Comparison of ENCODE assay signal across 8 cellular contexts in genomic region chr2:70686577-70687460, GRCh38.
DNase-seq lines count a peak whose midpoint lies in the region; ATAC-seq and TF ChIP-seq lines count a peak whose summit lies in the region.

No MANE protein-coding gene starts in this region.

- no peaks in the 10 kb centered on the region for H4K20me1 ChIP-seq in neural cell (ENCODE audit: insufficient read depth)

- H3K27me3 Mint-ChIP-seq in activated CD4-positive, alpha-beta T cell treated with anti-CD3 and anti-CD28 coated beads, Interleukin-2, amount 10 ng/mL, durations not matched to agents 7 days and 5 days, result no peaks in the 10 kb centered on the region

- peak; percentile 13 for DNase-seq in activated CD4-positive, alpha-beta T cell treated with anti-CD3 and anti-CD28 coated beads, Interleukin-2, amount 10 ng/mL, durations not matched to agents 7 days and 5 days
- no peak for DNase-seq in activated CD4-positive, alpha-beta T cell treated with anti-CD3 and anti-CD28 coated beads for 1 hour
- DNase-seq in RPMI7951 (ENCODE audit: low read depth) (peak; percentile 87), dermis blood vessel endothelial cell (peak; percentile 23)

- ATAC-seq in HG03460 (IDR thresholded peaks at IDR 0.05; ENCODE audit: unreplicated experiment) (peak; percentile 49), HG03565 (IDR thresholded peaks at IDR 0.05; ENCODE audit: unreplicated experiment) (no peak), GM21526 (IDR thresholded peaks at IDR 0.05; ENCODE audit: low FRiP score, unreplicated experiment) (no peak)

- no peak overlapping the region for H3K4me3 ChIP-seq in neural cell (ENCODE audit: low read length)

- no peaks in the 10 kb centered on the region for H3K79me2 ChIP-seq in neural cell (replicated peaks; ENCODE audit: insufficient read depth, low read length)

- no peaks in the 10 kb centered on the region for H3K36me3 Mint-ChIP-seq in activated CD4-positive, alpha-beta T cell treated with anti-CD3 and anti-CD28 coated beads, Interleukin-2, amount 10 ng/mL, durations not matched to agents 7 days and 5 days (ENCODE audit: low read depth)

- TF ChIP-seq RAD21 in neural cell (conservative IDR thresholded peaks at IDR 0.05), result peak; percentile 15

- no peaks in the 10 kb centered on the region for H3K27me3 ChIP-seq in neural cell (ENCODE audit: insufficient read depth, low read depth, low read length)

- H3K27ac ChIP-seq in neural cell (ENCODE audit: low read length), result no peak overlapping the region

- peaks cover 12% of the 10 kb centered on the region for H3K36me3 ChIP-seq in neural cell (ENCODE audit: insufficient read depth, low read length)

- H3K9me2 ChIP-seq in neural cell (ENCODE audit: insufficient read depth, low read length), result no peaks in the 10 kb centered on the region

- no peaks in the 10 kb centered on the region for H3K9me3 ChIP-seq in neural cell (ENCODE audit: low read length)

- H3K4me1 Mint-ChIP-seq in activated CD4-positive, alpha-beta T cell treated with anti-CD3 and anti-CD28 coated beads, Interleukin-2, amount 10 ng/mL, durations not matched to agents 7 days and 5 days, result no peaks in the 10 kb centered on the region

- H3K4me2 ChIP-seq in neural cell (ENCODE audit: low read length), result no peak overlapping the region

- peak overlapping the region; percentile 6 for H3K27ac Mint-ChIP-seq in activated CD4-positive, alpha-beta T cell treated with anti-CD3 and anti-CD28 coated beads, Interleukin-2, amount 10 ng/mL, durations not matched to agents 7 days and 5 days

- no peak overlapping the region for H2AFZ ChIP-seq in neural cell (ENCODE audit: low read depth, low read length)

- TF ChIP-seq EP300 in neural cell (conservative IDR thresholded peaks at IDR 0.05; ENCODE audit: poor library complexity, severe bottlenecking), result no peak

- no peaks in the 10 kb centered on the region for H3K9me3 Mint-ChIP-seq in activated CD4-positive, alpha-beta T cell treated with anti-CD3 and anti-CD28 coated beads, Interleukin-2, amount 10 ng/mL, durations not matched to agents 7 days and 5 days

- H3K4me3 Mint-ChIP-seq in activated CD4-positive, alpha-beta T cell treated with anti-CD3 and anti-CD28 coated beads, Interleukin-2, amount 10 ng/mL, durations not matched to agents 7 days and 5 days, result no peak overlapping the region

- peak; percentile 25 for TF ChIP-seq CTCF in neural cell (IDR thresholded peaks at IDR 0.05; ENCODE audit: poor library complexity, severe bottlenecking)

- CTCF ChIA-PET in activated CD4-positive, alpha-beta T cell treated with anti-CD3 and anti-CD28 coated beads, Interleukin-2, amount 10 ng/mL, durations not matched to agents 7 days and 5 days (lab: Charles Lee), result interaction anchor here (0.7 to 2.6 kb wide), 5 partner anchors 11 to 93 kb away, joined by 3 to 10 read pairs (median 5); no protein-coding TSS in a partner anchor

- no peaks in the 10 kb centered on the region for H3F3A ChIP-seq in neural cell (ENCODE audit: insufficient read depth, low read length, poor library complexity, severe bottlenecking)

- H3K9ac ChIP-seq in neural cell (ENCODE audit: low read length), result no peak overlapping the region

- POLR2A ChIA-PET in activated CD4-positive, alpha-beta T cell treated with anti-CD3 and anti-CD28 coated beads, Interleukin-2, amount 10 ng/mL, durations not matched to agents 7 days and 5 days (lab: Charles Lee), result no interaction called here

TF ChIP-seq in neural cell, 6 proteins besides CTCF, POLR2A, EP300 and RAD21:
- TF ChIP-seq MXI1 (conservative IDR thresholded peaks at IDR 0.05; ENCODE audit: poor library complexity, severe bottlenecking), result no peak
- TF ChIP-seq REST (IDR thresholded peaks at IDR 0.05; ENCODE audit: borderline replicate concordance), result no peak
- TF ChIP-seq EZH2 (IDR thresholded peaks at IDR 0.05; ENCODE audit: borderline replicate concordance, insufficient read depth, low read length, poor library complexity, severe bottlenecking), result no peak
- peak; percentile 48 for TF ChIP-seq SMC3 (conservative IDR thresholded peaks at IDR 0.05; ENCODE audit: poor library complexity)
- no peak for TF ChIP-seq POLR2AphosphoS5 (IDR thresholded peaks at IDR 0.05)
- TF ChIP-seq TAF1 (IDR thresholded peaks at IDR 0.05; ENCODE audit: low read depth), result no peak
TF ChIP-seq in neural cell: peak in this region for 1.
